In genomic region chr7:2309889-2310331, GRCh38 we compare ENCODE assay signal across 8 cellular contexts. TPM values are rescaled to one million over a fixed set of nuclear protein-coding genes. Genes with fewer than 3 reads are reported as not detected.
DNase-seq lines count a peak whose midpoint lies in the region; ATAC-seq, FAIRE-seq and TF ChIP-seq lines count a peak whose summit lies in the region.
"Had no signal": no experiment of that assay in that cellular context is flagged by ENCODE, and none has a peak within 500 bp of the region (broad histone marks: within the 10 kb centered on the region; RNA-seq: fewer than 3 reads in every experiment).

No MANE protein-coding gene starts in this region.

- 77% methylated on average over 20 of the region's 20 CpGs for WGBS in suprapubic skin
- WGBS in pancreas, 2 donors = 87 to 90% methylated on average over 20 of the region's 20 CpGs

- DNase-seq in HT-29 (ENCODE audit: low spot score) (peak; percentile 84), astrocyte of the cerebellum (ENCODE audit: low read depth) (peak; percentile 79), islet precursor cell (peak; percentile 96), suprapubic skin (ENCODE audit: low spot score in 2 of 2) (no peak), LoVo (ENCODE audit: low spot score) (no peak), pancreas (no peak)
- DNase-seq: NCI-H2081 treated with DMSO at 0.1 percent for 48 hours had no signal

- H3K27me3 ChIP-seq in suprapubic skin (no peaks in the 10 kb centered on the region), pancreas (no peaks in the 10 kb centered on the region)

- no peak for FAIRE-seq in pancreas (lab: Jason Lieb, UNC)

- ATAC-seq in HG03108 (IDR thresholded peaks at IDR 0.05; ENCODE audit: unreplicated experiment) (no peak), pancreas (no peak)

- TF ChIP-seq CTCF in astrocyte of the cerebellum (IDR thresholded peaks at IDR 0.05; ENCODE audit: low read depth, low read length, missing control alignments) (no peak), suprapubic skin (IDR thresholded peaks at IDR 0.05) (no peak), pancreas (IDR thresholded peaks at IDR 0.05) (no peak)

- H3K9me3 ChIP-seq in suprapubic skin (no peaks in the 10 kb centered on the region), pancreas (no peaks in the 10 kb centered on the region)

- peak overlapping the region; percentile 55 for H3K27ac ChIP-seq in suprapubic skin
- no peak overlapping the region for H3K27ac ChIP-seq in pancreas

- TF ChIP-seq EP300 in suprapubic skin (IDR thresholded peaks at IDR 0.05) = no peak

- intact Hi-C loops in pancreas (cut with DNase I) = no loop called here

- in situ Hi-C loops in astrocyte of the cerebellum (cut with HindIII; ENCODE audit: low sequenced_read_pairs) = loop anchor here (10.0 kb wide), 1 partner anchor 65 kb away; no protein-coding TSS in a partner anchor

- H3K4me1 ChIP-seq in suprapubic skin (peaks cover 38% of the 10 kb centered on the region), pancreas (peaks cover 0 to 4% (median 4%) of the 10 kb centered on the region in 3 donors)

- H3K4me3 ChIP-seq in astrocyte of the cerebellum (ENCODE audit: low read depth, low read length) = no peak overlapping the region
- H3K4me3 ChIP-seq in suprapubic skin = no peak overlapping the region
- no peak overlapping the region for H3K4me3 ChIP-seq in pancreas

- no peak for TF ChIP-seq POLR2A in suprapubic skin (IDR thresholded peaks at IDR 0.05)

- H3K36me3 ChIP-seq in suprapubic skin = no peaks in the 10 kb centered on the region
- no peaks in the 10 kb centered on the region for H3K36me3 ChIP-seq in pancreas

RNA-seq across cellular contexts. Expression of gene SNX8, which starts 4.3 kb away (rescaled TPM):
- 41.7 and 44.0 TPM in 2 replicates for total RNA-seq in HT-29 (2014; rRNA removed; shearing (Covaris generic))
- total RNA-seq in suprapubic skin (10 to 100 TPM; 13.7 to 35.1 (median 19.3) TPM), pancreas (10 to 100 TPM in 4 of 6 donors, 1 to 10 TPM in 2; 9.3 to 16.1 (median 11.7) TPM)
- polyA plus RNA-seq in pancreas = 10 to 100 TPM in 1 of 2 donors, 1 to 10 TPM in 1; 7.1 to 11.9 TPM

RNA-seq across cellular contexts. Expression of gene EIF3B, which starts 44.7 kb away (rescaled TPM):
- total RNA-seq in HT-29 (2014; rRNA removed; shearing (Covaris generic)) = 430 and 463 TPM in 2 replicates
- total RNA-seq in suprapubic skin = 100 to 1,000 TPM; 136 to 158 (median 139) TPM
- total RNA-seq in pancreas = 100 to 1,000 TPM in 1 of 6 donors, 10 to 100 TPM in 5; 61.1 to 106 (median 72.4) TPM
- 10 to 100 TPM; 83.2 to 90.6 TPM for polyA plus RNA-seq in pancreas

Comparison
In these comparisons a context has a peak if more than half of its experiments do, and no peak if none do; other contexts are left out.
1. DNase-seq: peak in HT-29 (single experiment), astrocyte of the cerebellum (single experiment) and islet precursor cell (single experiment); none in suprapubic skin (0 of 2), LoVo (single experiment) and pancreas (0 of 6).